19 cellular contexts compared by ENCODE assay signal in the genomic region with DNA sequence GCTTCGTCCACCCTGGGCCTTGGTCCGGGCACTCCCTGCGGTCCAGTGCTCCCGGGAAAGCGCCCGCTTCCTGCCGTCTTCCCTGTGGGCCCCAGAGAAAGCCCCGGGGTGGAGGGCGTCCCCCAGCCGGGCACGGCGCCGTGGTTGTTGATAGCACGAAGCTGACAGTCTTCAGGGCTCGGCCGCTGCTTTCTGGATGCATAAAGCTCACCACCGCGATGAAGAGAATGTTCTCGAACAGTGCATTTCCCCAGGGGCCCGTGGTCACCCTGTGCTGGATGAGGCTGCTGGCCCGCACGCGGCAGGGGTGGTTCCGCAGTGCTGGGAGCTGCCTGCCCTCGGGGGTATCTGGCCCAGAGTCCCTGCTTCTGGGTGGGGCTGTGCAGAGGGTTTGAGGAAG.
"Had no signal": no experiment of that assay in that cellular context is flagged by ENCODE, and none has a peak within 500 bp of the region (broad histone marks: within the 10 kb centered on the region; RNA-seq: fewer than 3 reads in every experiment).

No MANE protein-coding gene starts in this region.

- H3K4me2 ChIP-seq: hepatocyte had no signal

- H3K79me2 ChIP-seq: hepatocyte had no signal

- H3K4me3 ChIP-seq: colonic mucosa, gastroesophageal sphincter, heart left ventricle, hepatocyte, left lung, lower lobe of right lung, mucosa of descending colon had no signal

- H3K9me3 ChIP-seq: colonic mucosa, gastroesophageal sphincter, heart left ventricle, left lung, lower lobe of right lung, mucosa of descending colon had no signal

- H3K4me1 ChIP-seq: colonic mucosa, foreskin keratinocyte, gastroesophageal sphincter, lower lobe of right lung had no signal

- H3K27me3 ChIP-seq: colonic mucosa, foreskin keratinocyte, gastroesophageal sphincter, heart left ventricle, hepatocyte, left lung had no signal

- H2AFZ ChIP-seq: hepatocyte had no signal

- H3K27ac ChIP-seq: colonic mucosa, epithelial cell of prostate, foreskin keratinocyte, gastroesophageal sphincter, heart left ventricle, hepatocyte, left lung, lower lobe of right lung had no signal

- DNase-seq: colonic mucosa; cortex of kidney; effector CD8-positive, alpha-beta T cell; effector memory CD8-positive, alpha-beta T cell; endodermal cell; erythroblast; foreskin keratinocyte; heart left ventricle; hypothalamus; left cardiac atrium; left lung; left ventricle myocardium superior; lower lobe of right lung; mesenchymal stem cell; mucosa of descending colon; naive B cell had no signal
